ENCODE assay signal across 20 cellular contexts in genomic region chr3:42505203-42505848, GRCh38. TPM values are rescaled to one million over a fixed set of nuclear protein-coding genes. Genes with fewer than 3 reads are reported as not detected.
A peak's percentile ranks its signal among the peaks of the same experiment; 100 is the strongest.
DNase-seq lines count a peak whose midpoint lies in the region; ATAC-seq and TF ChIP-seq lines count a peak whose summit lies in the region.
"Had no signal": no experiment of that assay in that cellular context is flagged by ENCODE, and none has a peak within 500 bp of the region (broad histone marks: within the 10 kb centered on the region; RNA-seq: fewer than 3 reads in every experiment).

No MANE protein-coding gene starts in this region.

- H3K27me3 ChIP-seq in H9 (ENCODE audit: insufficient read depth, low read length) (peaks cover 16% of the 10 kb centered on the region; the same call in 1 of the 2 replicates), spleen (replicated peaks in 1 of 7) (peaks cover 0 to 32% (median 11%) of the 10 kb centered on the region in 7 donors)
- H3K27me3 ChIP-seq: ascending aorta had no signal

- H2BK20ac ChIP-seq in H9 (ENCODE audit: low read depth, low read length, poor library complexity, severe bottlenecking), result no peak overlapping the region

- H3K23me2 ChIP-seq in H9 (ENCODE audit: insufficient read length, low read depth, low read length, poor library complexity, severe bottlenecking), result peaks cover 18% of the 10 kb centered on the region

- no peak for TF ChIP-seq POLR2A in spleen (IDR thresholded peaks at IDR 0.05)

- H3K27me3 Mint-ChIP-seq in H9 (ENCODE audit: low read depth) (peaks cover 37% of the 10 kb centered on the region), activated B cell treated with CpG ODN at 0.5 μM for 24 hours (peaks cover 12% of the 10 kb centered on the region), progenitor cell of endocrine pancreas (peaks cover 46% of the 10 kb centered on the region)

- no peak overlapping the region for H2AK5ac ChIP-seq in H9 (ENCODE audit: insufficient read length, low read length)

- intact Hi-C loops in activated B cell treated with CpG ODN at 0.5 μM for 24 hours (cut with micrococcal nuclease), result no loop called here
- intact Hi-C loops in spleen (cut with DNase I; ENCODE audit: low total_unique reads), result no loop called here

- H3K79me1 ChIP-seq in H9 (ENCODE audit: insufficient read depth, low read depth, low read length, poor library complexity, severe bottlenecking), result no peaks in the 10 kb centered on the region

- no peaks in the 10 kb centered on the region for H3K36me3 ChIP-seq in spleen
- H3K36me3 ChIP-seq: ascending aorta, BE2C, esophagus muscularis mucosa had no signal

- H3K56ac ChIP-seq in H9 (ENCODE audit: insufficient read length, low read depth, low read length), result no peak overlapping the region

- TF ChIP-seq CTCF in H9 (conservative IDR thresholded peaks at IDR 0.05) (no peak), activated B cell treated with CpG ODN at 0.5 μM for 24 hours (IDR thresholded peaks at IDR 0.05) (no peak), spleen (IDR thresholded peaks at IDR 0.05 in 8 of 11, conservative IDR thresholded peaks at IDR 0.05 in 3 of 11) (no peak), progenitor cell of endocrine pancreas (IDR thresholded peaks at IDR 0.05; ENCODE audit: unreplicated experiment) (no peak)

- H3T11ph ChIP-seq in H9 (ENCODE audit: low read length), result no peak overlapping the region

- H3K79me2 ChIP-seq in H9 (ENCODE audit: insufficient read depth, low read length), result no peaks in the 10 kb centered on the region
- H3K79me2 ChIP-seq: parathyroid adenoma had no signal

- H3K4me3 Mint-ChIP-seq in H9 (no peak overlapping the region), activated B cell treated with CpG ODN at 0.5 μM for 24 hours (no peak overlapping the region), progenitor cell of endocrine pancreas (ENCODE audit: low read depth) (no peak overlapping the region)
- H3K4me3 Mint-ChIP-seq: activated T-cell treated with anti-CD3 and anti-CD28 coated beads, Interleukin-2, amount 50 U/mL, for 72 hours had no signal

- H4K91ac ChIP-seq in H9 (ENCODE audit: insufficient read length, low read depth, low read length), result no peak overlapping the region

- H2BK120ac ChIP-seq in H9 (ENCODE audit: low read depth, low read length, poor library complexity, severe bottlenecking), result no peak overlapping the region

- no peak overlapping the region for H3K9ac ChIP-seq in H9 (ENCODE audit: extremely low read depth, insufficient read length, low read length)
- H3K9ac ChIP-seq: parathyroid adenoma had no signal

- peaks cover 42 to 49% of the 10 kb centered on the region in 2 experiments for H3K4me1 Mint-ChIP-seq in H9
- peaks cover 22% of the 10 kb centered on the region for H3K4me1 Mint-ChIP-seq in activated B cell treated with CpG ODN at 0.5 μM for 24 hours
- peaks cover 13% of the 10 kb centered on the region for H3K4me1 Mint-ChIP-seq in progenitor cell of endocrine pancreas (ENCODE audit: low read depth)

- no peak overlapping the region for H2BK12ac ChIP-seq in H9 (ENCODE audit: insufficient read length, low read depth, low read length)

- no peak overlapping the region for H4K8ac ChIP-seq in H9 (replicated peaks; ENCODE audit: insufficient read length, low read depth, low read length)

- no peak overlapping the region for H3K14ac ChIP-seq in H9 (ENCODE audit: insufficient read depth, low read length)

- H2BK5ac ChIP-seq in H9 (ENCODE audit: insufficient read length, low read length), result no peak overlapping the region

- no peak overlapping the region for H3K4me3 ChIP-seq in spleen
- H3K4me3 ChIP-seq: ascending aorta, esophagus muscularis mucosa had no signal

- no CpG with 5 or more reads among the region's 6 CpGs for WGBS in H9 (ENCODE audit: extremely low coverage, insufficient read length, low lambda C conversion rate)
- 82 to 95% (median 87%) methylated on average over 5 to 6 of the region's 6 CpGs for WGBS in spleen, 5 donors

- no peak overlapping the region for H3K27ac Mint-ChIP-seq in H9
- no peak overlapping the region for H3K27ac Mint-ChIP-seq in activated B cell treated with CpG ODN at 0.5 μM for 24 hours
- H3K27ac Mint-ChIP-seq in progenitor cell of endocrine pancreas, result no peak overlapping the region
- H3K27ac Mint-ChIP-seq: activated T-cell treated with anti-CD3 and anti-CD28 coated beads, Interleukin-2, amount 50 U/mL, for 72 hours had no signal

- H3K18ac ChIP-seq in H9 (ENCODE audit: insufficient read length, low read depth, low read length), result no peak overlapping the region

- no peak for ATAC-seq in activated B cell treated with CpG ODN at 0.5 μM for 24 hours (ENCODE audit: low read depth)
- no peak for ATAC-seq in left lobe of liver
- no peak for ATAC-seq in HG02885 (IDR thresholded peaks at IDR 0.05; ENCODE audit: poor library complexity, unreplicated experiment)
- ATAC-seq: activated T-cell treated with anti-CD3 and anti-CD28 coated beads, Interleukin-2, amount 50 U/mL, for 72 hours had no signal

- no peak overlapping the region for H4K5ac ChIP-seq in H9 (ENCODE audit: insufficient read length, low read depth, low read length)

- H3K4me2 ChIP-seq in H9 (ENCODE audit: insufficient read depth, insufficient read length, low read length), result no peak overlapping the region

- no peaks in the 10 kb centered on the region for H4K20me1 ChIP-seq in H9 (ENCODE audit: control insufficient read depth, insufficient read depth, insufficient read length)

- no peak overlapping the region for H3K4ac ChIP-seq in H9 (ENCODE audit: low read depth, low read length)

- POLR2A ChIA-PET in activated B cell treated with CpG ODN at 0.5 μM for 24 hours (lab: Charles Lee), result no interaction called here

- no peak overlapping the region for H2BK15ac ChIP-seq in H9 (ENCODE audit: low read depth, low read length)

- H3K9me3 ChIP-seq in H9 (ENCODE audit: control insufficient read depth, low read depth, low read length), result no peaks in the 10 kb centered on the region
- H3K9me3 ChIP-seq in spleen, result no peaks in the 10 kb centered on the region
- H3K9me3 ChIP-seq: ascending aorta, BE2C, esophagus muscularis mucosa had no signal

- no peak overlapping the region for H2AFZ ChIP-seq in H9 (ENCODE audit: low read length)
- H2AFZ ChIP-seq: parathyroid adenoma had no signal

- no peak overlapping the region for H3K27ac ChIP-seq in H9 (ENCODE audit: insufficient read length, low read depth, low read length)
- no peak overlapping the region for H3K27ac ChIP-seq in spleen
- H3K27ac ChIP-seq: ascending aorta, esophagus muscularis mucosa, HL-60, parathyroid adenoma had no signal

- peaks cover 7% of the 10 kb centered on the region; the same call in 1 of the 2 replicates for H3K4me1 ChIP-seq in H9 (ENCODE audit: insufficient read depth, low read length)
- peaks cover 10 to 58% (median 30%) of the 10 kb centered on the region in 6 donors for H3K4me1 ChIP-seq in spleen
- H3K4me1 ChIP-seq: BE2C had no signal

- DNase-seq in H9 (peak; percentile 19), activated B cell treated with CpG ODN at 0.5 μM for 24 hours (peak; percentile 12), left lobe of liver (ENCODE audit: low spot score) (peak; percentile 41), spleen (peak; percentile 73), progenitor cell of endocrine pancreas (ENCODE audit: low spot score, unreplicated experiment) (no peak)
- no peak for DNase-seq in stimulated activated CD4-positive, alpha-beta T cell treated with anti-CD3 and anti-CD28 coated beads, Interleukin-12 subunit alpha, Interleukin-12 subunit beta, amount 100 ng/mL, for 4 hours
- DNase-seq: activated CD4-positive, alpha-beta T cell treated with anti-CD3 and anti-CD28 coated beads for 4 hours; activated T-cell treated with anti-CD3 and anti-CD28 coated beads, Interleukin-2, amount 50 U/mL, for 72 hours; BE2C; cortex of kidney; KBM-7; midbrain; NCI-H1105; NCI-H2171 treated with DMSO at 0.1 percent for 48 hours; stimulated activated CD4-positive, alpha-beta T cell treated with anti-CD3 and anti-CD28 coated beads, Interleukin-15, amount 100 ng/mL, for 24 hours had no signal

- CTCF ChIA-PET in activated B cell treated with CpG ODN at 0.5 μM for 24 hours (lab: Charles Lee), result no interaction called here

- H3K36me3 Mint-ChIP-seq in H9 (ENCODE audit: insufficient read depth in 1 of 3, low read depth in 3 of 3) (no peaks in the 10 kb centered on the region; a peak in 1 of 7 replicates), activated B cell treated with CpG ODN at 0.5 μM for 24 hours (ENCODE audit: low read depth) (no peaks in the 10 kb centered on the region), progenitor cell of endocrine pancreas (ENCODE audit: insufficient read depth) (no peaks in the 10 kb centered on the region)

- H3K9me3 Mint-ChIP-seq in H9 (no peaks in the 10 kb centered on the region), activated B cell treated with CpG ODN at 0.5 μM for 24 hours (no peaks in the 10 kb centered on the region), progenitor cell of endocrine pancreas (ENCODE audit: low read depth) (no peaks in the 10 kb centered on the region)
- H3K9me3 Mint-ChIP-seq: activated T-cell treated with anti-CD3 and anti-CD28 coated beads, Interleukin-2, amount 50 U/mL, for 72 hours had no signal

- H3K23ac ChIP-seq in H9 (ENCODE audit: insufficient read length, low read depth, low read length), result no peak overlapping the region

RNA-seq across cellular contexts. Expression of gene VIPR1, which starts 2.9 kb away (rescaled TPM):
- 6.3 and 6.5 TPM in 2 replicates for total RNA-seq in H9 (2021)
- total RNA-seq in activated B cell treated with CpG ODN at 0.5 μM for 24 hours, result 3.2 and 3.6 TPM in 2 replicates
- total RNA-seq in left lobe of liver, result 27.0 TPM
- total RNA-seq in spleen, result 10 to 100 TPM in 5 of 7 donors, 1 to 10 TPM in 2; 6.8 to 16.3 (median 11.9) TPM
- 1 to 10 TPM; 2.0 to 6.1 (median 5.3) TPM for polyA plus RNA-seq in spleen
- 5.8 and 6.8 TPM in 2 replicates for total RNA-seq in progenitor cell of endocrine pancreas

Comparison
In these comparisons a context has a peak if more than half of its experiments do, and no peak if none do; other contexts are left out.
1. DNase-seq: peak in H9 (single experiment), activated B cell treated with CpG ODN at 0.5 μM for 24 hours (single experiment), left lobe of liver (single experiment) and spleen (single experiment); none in progenitor cell of endocrine pancreas (single experiment) and stimulated activated CD4-positive, alpha-beta T cell treated with anti-CD3 and anti-CD28 coated beads, Interleukin-12 subunit alpha, Interleukin-12 subunit beta, amount 100 ng/mL, for 4 hours (single experiment).